ENCODE assay signal across 1 cellular context in genomic region chr20:35517125-35517524, GRCh38.
TF ChIP-seq lines count a peak whose summit lies in the region.

No MANE protein-coding gene starts in this region.

TF ChIP-seq in IMR-90, 13 proteins besides CTCF, POLR2A, EP300 and RAD21:
- TF ChIP-seq CEBPB (IDR thresholded peaks at IDR 0.05; ENCODE audit: low read depth, low read length) (no peak), SMC3 (IDR thresholded peaks at IDR 0.05; ENCODE audit: low read depth, low read length) (no peak), CHD1 (IDR thresholded peaks at IDR 0.05; ENCODE audit: low read depth, low read length) (no peak), MXI1 (IDR thresholded peaks at IDR 0.05; ENCODE audit: borderline replicate concordance, low read depth, low read length) (no peak), FOS (IDR thresholded peaks at IDR 0.05; ENCODE audit: low read depth, low read length) (no peak), NFE2L2 (IDR thresholded peaks at IDR 0.05; ENCODE audit: low read depth, low read length) (no peak), MAZ (IDR thresholded peaks at IDR 0.05; ENCODE audit: borderline replicate concordance, low read depth, low read length) (no peak), RFX5 (IDR thresholded peaks at IDR 0.05; ENCODE audit: low read depth, low read length) (no peak), MAFK (IDR thresholded peaks at IDR 0.05; ENCODE audit: low read depth, low read length) (no peak), RCOR1 (IDR thresholded peaks at IDR 0.05; ENCODE audit: insufficient replicate concordance, low read length) (no peak), ELK1 (IDR thresholded peaks at IDR 0.05; ENCODE audit: borderline replicate concordance, low read depth, low read length) (no peak), BHLHE40 (IDR thresholded peaks at IDR 0.05; ENCODE audit: low read depth, low read length) (no peak)
- TF ChIP-seq, protein P1, sequence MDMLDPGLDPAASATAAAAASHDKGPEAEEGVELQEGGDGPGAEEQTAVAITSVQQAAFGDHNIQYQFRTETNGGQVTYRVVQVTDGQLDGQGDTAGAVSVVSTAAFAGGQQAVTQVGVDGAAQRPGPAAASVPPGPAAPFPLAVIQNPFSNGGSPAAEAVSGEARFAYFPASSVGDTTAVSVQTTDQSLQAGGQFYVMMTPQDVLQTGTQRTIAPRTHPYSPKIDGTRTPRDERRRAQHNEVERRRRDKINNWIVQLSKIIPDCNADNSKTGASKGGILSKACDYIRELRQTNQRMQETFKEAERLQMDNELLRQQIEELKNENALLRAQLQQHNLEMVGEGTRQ (IDR thresholded peaks at IDR 0.05; ENCODE audit: low read depth, low read length), result no peak
